In the genomic region with DNA sequence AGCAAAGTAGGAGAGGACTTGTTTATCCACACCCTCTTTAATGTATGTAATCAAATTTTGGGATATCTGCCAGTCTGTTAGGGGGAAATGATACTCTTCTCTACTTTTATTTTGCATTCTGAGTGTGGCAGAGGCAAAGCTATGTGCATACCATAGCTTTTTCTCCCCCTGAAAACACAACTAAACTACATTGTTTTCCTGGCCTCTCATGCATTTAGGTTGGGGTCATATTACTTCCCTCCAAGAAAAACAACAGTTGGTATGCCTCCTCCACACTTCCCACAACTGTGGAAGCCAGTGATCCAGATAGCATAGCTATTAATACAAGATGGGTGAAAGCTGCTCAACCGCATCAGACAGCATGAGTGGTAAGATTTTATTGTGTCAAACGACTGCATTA, we compare ENCODE assay signal across 1 cellular context.
TF ChIP-seq lines count a peak whose summit lies in the region.

No MANE protein-coding gene starts in this region.

TF ChIP-seq in HEK293, 187 proteins besides CTCF, POLR2A, EP300 and RAD21 (continued from another document and continues in another):
- TF ChIP-seq, protein P1, sequence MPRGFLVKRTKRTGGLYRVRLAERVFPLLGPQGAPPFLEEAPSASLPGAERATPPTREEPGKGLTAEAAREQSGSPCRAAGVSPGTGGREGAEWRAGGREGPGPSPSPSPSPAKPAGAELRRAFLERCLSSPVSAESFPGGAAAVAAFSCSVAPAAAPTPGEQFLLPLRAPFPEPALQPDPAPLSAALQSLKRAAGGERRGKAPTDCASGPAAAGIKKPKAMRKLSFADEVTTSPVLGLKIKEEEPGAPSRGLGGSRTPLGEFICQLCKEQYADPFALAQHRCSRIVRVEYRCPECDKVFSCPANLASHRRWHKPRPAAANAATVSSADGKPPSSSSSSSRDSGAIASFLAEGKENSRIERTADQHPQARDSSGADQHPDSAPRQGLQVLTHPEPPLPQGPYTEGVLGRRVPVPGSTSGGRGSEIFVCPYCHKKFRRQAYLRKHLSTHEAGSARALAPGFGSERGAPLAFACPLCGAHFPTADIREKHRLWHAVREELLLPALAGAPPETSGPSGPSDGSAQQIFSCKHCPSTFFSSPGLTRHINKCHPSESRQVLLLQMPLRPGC (tag by site-specific recombination; IDR thresholded peaks at IDR 0.05): no peak
- TF ChIP-seq ZNF623 (tag by site-specific recombination; IDR thresholded peaks at IDR 0.05): no peak
- no peak for TF ChIP-seq ZNF433 (tag by site-specific recombination; IDR thresholded peaks at IDR 0.05; ENCODE audit: low read depth)
- TF ChIP-seq ZNF184 (tag by site-specific recombination; IDR thresholded peaks at IDR 0.05): no peak
- peak; percentile 37; the same call in 1 of the 2 replicates for TF ChIP-seq SCRT2 (tag by site-specific recombination; IDR thresholded peaks at IDR 0.05)
- TF ChIP-seq ZNF214 (tag by site-specific recombination; IDR thresholded peaks at IDR 0.05; ENCODE audit: borderline replicate concordance): no peak
- TF ChIP-seq, protein P2, sequence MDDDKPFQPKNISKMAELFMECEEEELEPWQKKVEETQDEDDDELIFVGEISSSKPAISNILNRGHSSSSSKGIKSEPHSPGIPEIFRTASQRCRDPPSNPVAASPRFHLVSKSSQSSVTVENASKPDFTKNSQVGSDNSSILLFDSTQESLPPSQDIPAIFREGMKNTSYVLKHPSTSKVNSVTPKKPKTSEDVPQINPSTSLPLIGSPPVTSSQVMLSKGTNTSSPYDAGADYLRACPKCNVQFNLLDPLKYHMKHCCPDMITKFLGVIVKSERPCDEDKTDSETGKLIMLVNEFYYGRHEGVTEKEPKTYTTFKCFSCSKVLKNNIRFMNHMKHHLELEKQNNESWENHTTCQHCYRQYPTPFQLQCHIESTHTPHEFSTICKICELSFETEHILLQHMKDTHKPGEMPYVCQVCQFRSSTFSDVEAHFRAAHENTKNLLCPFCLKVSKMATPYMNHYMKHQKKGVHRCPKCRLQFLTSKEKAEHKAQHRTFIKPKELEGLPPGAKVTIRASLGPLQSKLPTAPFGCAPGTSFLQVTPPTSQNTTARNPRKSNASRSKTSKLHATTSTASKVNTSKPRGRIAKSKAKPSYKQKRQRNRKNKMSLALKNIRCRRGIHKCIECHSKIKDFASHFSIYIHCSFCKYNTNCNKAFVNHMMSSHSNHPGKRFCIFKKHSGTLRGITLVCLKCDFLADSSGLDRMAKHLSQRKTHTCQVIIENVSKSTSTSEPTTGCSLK (tag by site-specific recombination; IDR thresholded peaks at IDR 0.05): no peak
- no peak for TF ChIP-seq PRDM1 (tag by site-specific recombination; IDR thresholded peaks at IDR 0.05)
- TF ChIP-seq ZBTB7A (tag by site-specific recombination; IDR thresholded peaks at IDR 0.05; ENCODE audit: low read depth): no peak
- no peak for TF ChIP-seq ZNF610 (tag by site-specific recombination; IDR thresholded peaks at IDR 0.05; ENCODE audit: borderline replicate concordance)
- no peak for TF ChIP-seq ZSCAN30 (tag by site-specific recombination; IDR thresholded peaks at IDR 0.05)
- TF ChIP-seq ZNF274 (IDR thresholded peaks at IDR 0.05; ENCODE audit: low read length): no peak
- no peak for TF ChIP-seq ZNF274 (tag by site-specific recombination; IDR thresholded peaks at IDR 0.05; ENCODE audit: borderline replicate concordance)
- no peak for TF ChIP-seq ZBTB17 (tag by site-specific recombination; IDR thresholded peaks at IDR 0.05)
- TF ChIP-seq, protein P3, sequence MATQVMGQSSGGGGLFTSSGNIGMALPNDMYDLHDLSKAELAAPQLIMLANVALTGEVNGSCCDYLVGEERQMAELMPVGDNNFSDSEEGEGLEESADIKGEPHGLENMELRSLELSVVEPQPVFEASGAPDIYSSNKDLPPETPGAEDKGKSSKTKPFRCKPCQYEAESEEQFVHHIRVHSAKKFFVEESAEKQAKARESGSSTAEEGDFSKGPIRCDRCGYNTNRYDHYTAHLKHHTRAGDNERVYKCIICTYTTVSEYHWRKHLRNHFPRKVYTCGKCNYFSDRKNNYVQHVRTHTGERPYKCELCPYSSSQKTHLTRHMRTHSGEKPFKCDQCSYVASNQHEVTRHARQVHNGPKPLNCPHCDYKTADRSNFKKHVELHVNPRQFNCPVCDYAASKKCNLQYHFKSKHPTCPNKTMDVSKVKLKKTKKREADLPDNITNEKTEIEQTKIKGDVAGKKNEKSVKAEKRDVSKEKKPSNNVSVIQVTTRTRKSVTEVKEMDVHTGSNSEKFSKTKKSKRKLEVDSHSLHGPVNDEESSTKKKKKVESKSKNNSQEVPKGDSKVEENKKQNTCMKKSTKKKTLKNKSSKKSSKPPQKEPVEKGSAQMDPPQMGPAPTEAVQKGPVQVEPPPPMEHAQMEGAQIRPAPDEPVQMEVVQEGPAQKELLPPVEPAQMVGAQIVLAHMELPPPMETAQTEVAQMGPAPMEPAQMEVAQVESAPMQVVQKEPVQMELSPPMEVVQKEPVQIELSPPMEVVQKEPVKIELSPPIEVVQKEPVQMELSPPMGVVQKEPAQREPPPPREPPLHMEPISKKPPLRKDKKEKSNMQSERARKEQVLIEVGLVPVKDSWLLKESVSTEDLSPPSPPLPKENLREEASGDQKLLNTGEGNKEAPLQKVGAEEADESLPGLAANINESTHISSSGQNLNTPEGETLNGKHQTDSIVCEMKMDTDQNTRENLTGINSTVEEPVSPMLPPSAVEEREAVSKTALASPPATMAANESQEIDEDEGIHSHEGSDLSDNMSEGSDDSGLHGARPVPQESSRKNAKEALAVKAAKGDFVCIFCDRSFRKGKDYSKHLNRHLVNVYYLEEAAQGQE (tag by site-specific recombination; IDR thresholded peaks at IDR 0.05): no peak
- TF ChIP-seq MYNN (tag by site-specific recombination; IDR thresholded peaks at IDR 0.05; ENCODE audit: borderline replicate concordance): no peak
- no peak for TF ChIP-seq REPIN1 (tag by site-specific recombination; IDR thresholded peaks at IDR 0.05; ENCODE audit: low read depth)
- no peak for TF ChIP-seq ZBTB1 (tag by site-specific recombination; IDR thresholded peaks at IDR 0.05)
- TF ChIP-seq ZNF48 (tag by site-specific recombination; IDR thresholded peaks at IDR 0.05): no peak
- no peak for TF ChIP-seq ZNF202 (tag by site-specific recombination; IDR thresholded peaks at IDR 0.05; ENCODE audit: borderline replicate concordance)
- peak; percentile 23; the same call in 1 of the 2 replicates for TF ChIP-seq ZBTB20 (tag by site-specific recombination; IDR thresholded peaks at IDR 0.05)
- TF ChIP-seq, protein P4, sequence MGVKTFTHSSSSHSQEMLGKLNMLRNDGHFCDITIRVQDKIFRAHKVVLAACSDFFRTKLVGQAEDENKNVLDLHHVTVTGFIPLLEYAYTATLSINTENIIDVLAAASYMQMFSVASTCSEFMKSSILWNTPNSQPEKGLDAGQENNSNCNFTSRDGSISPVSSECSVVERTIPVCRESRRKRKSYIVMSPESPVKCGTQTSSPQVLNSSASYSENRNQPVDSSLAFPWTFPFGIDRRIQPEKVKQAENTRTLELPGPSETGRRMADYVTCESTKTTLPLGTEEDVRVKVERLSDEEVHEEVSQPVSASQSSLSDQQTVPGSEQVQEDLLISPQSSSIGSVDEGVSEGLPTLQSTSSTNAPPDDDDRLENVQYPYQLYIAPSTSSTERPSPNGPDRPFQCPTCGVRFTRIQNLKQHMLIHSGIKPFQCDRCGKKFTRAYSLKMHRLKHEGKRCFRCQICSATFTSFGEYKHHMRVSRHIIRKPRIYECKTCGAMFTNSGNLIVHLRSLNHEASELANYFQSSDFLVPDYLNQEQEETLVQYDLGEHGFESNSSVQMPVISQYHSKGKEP (tag by site-specific recombination; IDR thresholded peaks at IDR 0.05): peak; percentile 68
- TF ChIP-seq ZIC2 (tag by site-specific recombination; IDR thresholded peaks at IDR 0.05): no peak
- TF ChIP-seq ZNF211 (tag by site-specific recombination; IDR thresholded peaks at IDR 0.05; ENCODE audit: low read depth): no peak
- no peak for TF ChIP-seq YY1 (tag by site-specific recombination; IDR thresholded peaks at IDR 0.05)
- no peak for TF ChIP-seq ZNF114 (tag by site-specific recombination; IDR thresholded peaks at IDR 0.05)
- TF ChIP-seq ZNF341 (tag by site-specific recombination; IDR thresholded peaks at IDR 0.05; ENCODE audit: low read depth): no peak
- TF ChIP-seq ZNF585B (tag by site-specific recombination; IDR thresholded peaks at IDR 0.05): no peak
- no peak for TF ChIP-seq YY2 (tag by site-specific recombination; IDR thresholded peaks at IDR 0.05)
- TF ChIP-seq, protein P5, sequence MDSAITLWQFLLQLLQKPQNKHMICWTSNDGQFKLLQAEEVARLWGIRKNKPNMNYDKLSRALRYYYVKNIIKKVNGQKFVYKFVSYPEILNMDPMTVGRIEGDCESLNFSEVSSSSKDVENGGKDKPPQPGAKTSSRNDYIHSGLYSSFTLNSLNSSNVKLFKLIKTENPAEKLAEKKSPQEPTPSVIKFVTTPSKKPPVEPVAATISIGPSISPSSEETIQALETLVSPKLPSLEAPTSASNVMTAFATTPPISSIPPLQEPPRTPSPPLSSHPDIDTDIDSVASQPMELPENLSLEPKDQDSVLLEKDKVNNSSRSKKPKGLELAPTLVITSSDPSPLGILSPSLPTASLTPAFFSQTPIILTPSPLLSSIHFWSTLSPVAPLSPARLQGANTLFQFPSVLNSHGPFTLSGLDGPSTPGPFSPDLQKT (IDR thresholded peaks at IDR 0.05; ENCODE audit: borderline replicate concordance, low read depth, low read length): no peak
- TF ChIP-seq ZNF354C (tag by site-specific recombination; IDR thresholded peaks at IDR 0.05; ENCODE audit: borderline replicate concordance, low read depth): no peak
- peak; percentile 76; the same call in 1 of the 2 replicates for TF ChIP-seq EGR2 (tag by site-specific recombination; IDR thresholded peaks at IDR 0.05; ENCODE audit: low read depth)
- TF ChIP-seq, protein P6, sequence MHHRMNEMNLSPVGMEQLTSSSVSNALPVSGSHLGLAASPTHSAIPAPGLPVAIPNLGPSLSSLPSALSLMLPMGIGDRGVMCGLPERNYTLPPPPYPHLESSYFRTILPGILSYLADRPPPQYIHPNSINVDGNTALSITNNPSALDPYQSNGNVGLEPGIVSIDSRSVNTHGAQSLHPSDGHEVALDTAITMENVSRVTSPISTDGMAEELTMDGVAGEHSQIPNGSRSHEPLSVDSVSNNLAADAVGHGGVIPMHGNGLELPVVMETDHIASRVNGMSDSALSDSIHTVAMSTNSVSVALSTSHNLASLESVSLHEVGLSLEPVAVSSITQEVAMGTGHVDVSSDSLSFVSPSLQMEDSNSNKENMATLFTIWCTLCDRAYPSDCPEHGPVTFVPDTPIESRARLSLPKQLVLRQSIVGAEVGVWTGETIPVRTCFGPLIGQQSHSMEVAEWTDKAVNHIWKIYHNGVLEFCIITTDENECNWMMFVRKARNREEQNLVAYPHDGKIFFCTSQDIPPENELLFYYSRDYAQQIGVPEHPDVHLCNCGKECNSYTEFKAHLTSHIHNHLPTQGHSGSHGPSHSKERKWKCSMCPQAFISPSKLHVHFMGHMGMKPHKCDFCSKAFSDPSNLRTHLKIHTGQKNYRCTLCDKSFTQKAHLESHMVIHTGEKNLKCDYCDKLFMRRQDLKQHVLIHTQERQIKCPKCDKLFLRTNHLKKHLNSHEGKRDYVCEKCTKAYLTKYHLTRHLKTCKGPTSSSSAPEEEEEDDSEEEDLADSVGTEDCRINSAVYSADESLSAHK (tag by site-specific recombination; IDR thresholded peaks at IDR 0.05): no peak
- TF ChIP-seq, protein P7, sequence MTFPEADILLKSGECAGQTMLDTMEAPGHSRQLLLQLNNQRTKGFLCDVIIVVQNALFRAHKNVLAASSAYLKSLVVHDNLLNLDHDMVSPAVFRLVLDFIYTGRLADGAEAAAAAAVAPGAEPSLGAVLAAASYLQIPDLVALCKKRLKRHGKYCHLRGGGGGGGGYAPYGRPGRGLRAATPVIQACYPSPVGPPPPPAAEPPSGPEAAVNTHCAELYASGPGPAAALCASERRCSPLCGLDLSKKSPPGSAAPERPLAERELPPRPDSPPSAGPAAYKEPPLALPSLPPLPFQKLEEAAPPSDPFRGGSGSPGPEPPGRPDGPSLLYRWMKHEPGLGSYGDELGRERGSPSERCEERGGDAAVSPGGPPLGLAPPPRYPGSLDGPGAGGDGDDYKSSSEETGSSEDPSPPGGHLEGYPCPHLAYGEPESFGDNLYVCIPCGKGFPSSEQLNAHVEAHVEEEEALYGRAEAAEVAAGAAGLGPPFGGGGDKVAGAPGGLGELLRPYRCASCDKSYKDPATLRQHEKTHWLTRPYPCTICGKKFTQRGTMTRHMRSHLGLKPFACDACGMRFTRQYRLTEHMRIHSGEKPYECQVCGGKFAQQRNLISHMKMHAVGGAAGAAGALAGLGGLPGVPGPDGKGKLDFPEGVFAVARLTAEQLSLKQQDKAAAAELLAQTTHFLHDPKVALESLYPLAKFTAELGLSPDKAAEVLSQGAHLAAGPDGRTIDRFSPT (tag by site-specific recombination; IDR thresholded peaks at IDR 0.05): no peak
- TF ChIP-seq ZNF555 (tag by site-specific recombination; conservative IDR thresholded peaks at IDR 0.05): no peak
- TF ChIP-seq ZBTB21 (tag by site-specific recombination; IDR thresholded peaks at IDR 0.05): no peak
- TF ChIP-seq, protein P8, sequence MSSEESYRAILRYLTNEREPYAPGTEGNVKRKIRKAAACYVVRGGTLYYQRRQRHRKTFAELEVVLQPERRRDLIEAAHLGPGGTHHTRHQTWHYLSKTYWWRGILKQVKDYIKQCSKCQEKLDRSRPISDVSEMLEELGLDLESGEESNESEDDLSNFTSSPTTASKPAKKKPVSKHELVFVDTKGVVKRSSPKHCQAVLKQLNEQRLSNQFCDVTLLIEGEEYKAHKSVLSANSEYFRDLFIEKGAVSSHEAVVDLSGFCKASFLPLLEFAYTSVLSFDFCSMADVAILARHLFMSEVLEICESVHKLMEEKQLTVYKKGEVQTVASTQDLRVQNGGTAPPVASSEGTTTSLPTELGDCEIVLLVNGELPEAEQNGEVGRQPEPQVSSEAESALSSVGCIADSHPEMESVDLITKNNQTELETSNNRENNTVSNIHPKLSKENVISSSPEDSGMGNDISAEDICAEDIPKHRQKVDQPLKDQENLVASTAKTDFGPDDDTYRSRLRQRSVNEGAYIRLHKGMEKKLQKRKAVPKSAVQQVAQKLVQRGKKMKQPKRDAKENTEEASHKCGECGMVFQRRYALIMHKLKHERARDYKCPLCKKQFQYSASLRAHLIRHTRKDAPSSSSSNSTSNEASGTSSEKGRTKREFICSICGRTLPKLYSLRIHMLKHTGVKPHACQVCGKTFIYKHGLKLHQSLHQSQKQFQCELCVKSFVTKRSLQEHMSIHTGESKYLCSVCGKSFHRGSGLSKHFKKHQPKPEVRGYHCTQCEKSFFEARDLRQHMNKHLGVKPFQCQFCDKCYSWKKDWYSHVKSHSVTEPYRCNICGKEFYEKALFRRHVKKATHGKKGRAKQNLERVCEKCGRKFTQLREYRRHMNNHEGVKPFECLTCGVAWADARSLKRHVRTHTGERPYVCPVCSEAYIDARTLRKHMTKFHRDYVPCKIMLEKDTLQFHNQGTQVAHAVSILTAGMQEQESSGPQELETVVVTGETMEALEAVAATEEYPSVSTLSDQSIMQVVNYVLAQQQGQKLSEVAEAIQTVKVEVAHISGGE (tag by site-specific recombination; conservative IDR thresholded peaks at IDR 0.05; ENCODE audit: low read depth): no peak
- TF ChIP-seq ZNF175 (tag by site-specific recombination; IDR thresholded peaks at IDR 0.05): no peak
- peak; percentile 53; the same call in 1 of the 2 replicates for TF ChIP-seq TRIM28 (IDR thresholded peaks at IDR 0.05; ENCODE audit: borderline replicate concordance, low read length)
- TF ChIP-seq ZNF266 (tag by site-specific recombination; IDR thresholded peaks at IDR 0.05; ENCODE audit: low read depth): no peak
- TF ChIP-seq SCRT1 (tag by site-specific recombination; IDR thresholded peaks at IDR 0.05; ENCODE audit: borderline replicate concordance): no peak
- TF ChIP-seq ZBTB8A (tag by site-specific recombination; IDR thresholded peaks at IDR 0.05): no peak
